ENCODE assay signal across 20 cellular contexts in genomic region chr2:20231159-20231558, GRCh38. TPM values are rescaled to one million over a fixed set of nuclear protein-coding genes. Genes with fewer than 3 reads are reported as not detected.
DNase-seq lines count a peak whose midpoint lies in the region; ATAC-seq and TF ChIP-seq lines count a peak whose summit lies in the region.
"Had no signal": no experiment of that assay in that cellular context is flagged by ENCODE, and none has a peak within 500 bp of the region (broad histone marks: within the 10 kb centered on the region; RNA-seq: fewer than 3 reads in every experiment).

No MANE protein-coding gene starts in this region.

- H3K4me1 ChIP-seq in duodenal mucosa (ENCODE audit: control insufficient read depth in 1 of 2, insufficient read depth in 2 of 2, low read length in 2 of 2) = peaks cover 15 to 20% of the 10 kb centered on the region in 2 donors
- H3K4me1 ChIP-seq in neuronal stem cell (ENCODE audit: control insufficient read depth in 2 of 2, insufficient read depth in 1 of 2, low read depth in 1 of 2, low read length in 2 of 2) = no peaks in the 10 kb centered on the region
- H3K4me1 ChIP-seq: tibial artery had no signal

- H3K27me3 ChIP-seq in duodenal mucosa (ENCODE audit: control insufficient read depth in 1 of 2, insufficient read depth in 2 of 2, low read length in 2 of 2) = peaks cover 0 to 6% of the 10 kb centered on the region in 2 donors
- peaks cover 0 to 9% (median 0%) of the 10 kb centered on the region in 3 experiments for H3K27me3 ChIP-seq in neuronal stem cell (ENCODE audit: control insufficient read depth in 3 of 3, insufficient read depth in 3 of 3, low read depth in 1 of 3, low read length in 3 of 3)
- H3K27me3 ChIP-seq in CD4-positive, alpha-beta T cell (ENCODE audit: control insufficient read depth, insufficient read depth, low read length) = peaks cover 16% of the 10 kb centered on the region
- H3K27me3 ChIP-seq: hepatocyte had no signal

- H3K27ac ChIP-seq in duodenal mucosa (ENCODE audit: low read depth, low read length) (peak overlapping the region; percentile 61), neuronal stem cell (replicated peaks; ENCODE audit: low read length) (no peak overlapping the region)
- H3K27ac ChIP-seq in CD4-positive, alpha-beta T cell (ENCODE audit: low read depth, low read length) = no peak overlapping the region
- H3K27ac ChIP-seq: dorsolateral prefrontal cortex, hepatocyte, tibial artery had no signal

- H3K27ac Mint-ChIP-seq in natural killer cell treated with Interleukin-12 subunit alpha and Interleukin-12 subunit beta and Interleukin-15 and Interleukin-18, amount 100 ng/mL, for 72 hours = no peak overlapping the region
- H3K27ac Mint-ChIP-seq in natural killer cell = no peak overlapping the region
- H3K27ac Mint-ChIP-seq in CD4-positive, alpha-beta T cell = no peak overlapping the region
- H3K27ac Mint-ChIP-seq: activated naive CD8-positive, alpha-beta T cell treated with anti-CD3 and anti-CD28 coated beads for 36 hours; activated T-cell treated with anti-CD3 and anti-CD28 coated beads, Interleukin-2, amount 50 U/mL, for 72 hours; CD8-positive, alpha-beta T cell had no signal

- H2AFZ ChIP-seq in neuronal stem cell (ENCODE audit: low read length) = peak overlapping the region; percentile 36
- H2AFZ ChIP-seq: hepatocyte had no signal

- TF ChIP-seq CTCF in natural killer cell (IDR thresholded peaks at IDR 0.05) (no peak), GM10248 (IDR thresholded peaks at IDR 0.05; ENCODE audit: control extremely low read depth, extremely low read depth, low read depth, missing control alignments) (no peak)
- TF ChIP-seq CTCF in CD4-positive, alpha-beta T cell (IDR thresholded peaks at IDR 0.05) = no peak

- H3K9ac ChIP-seq in duodenal mucosa (ENCODE audit: low read depth in 1 of 2, low read length in 2 of 2) = peak overlapping the region in 1 of 2 donors; percentile 43
- no peak overlapping the region for H3K9ac ChIP-seq in neuronal stem cell (ENCODE audit: low read depth, low read length, poor library complexity)

- no peak overlapping the region for H3K18ac ChIP-seq in neuronal stem cell (ENCODE audit: low read length)

- no peak overlapping the region for H3K14ac ChIP-seq in neuronal stem cell (ENCODE audit: low read length)

- H4K91ac ChIP-seq in neuronal stem cell (ENCODE audit: low read depth, low read length, poor library complexity) = no peak overlapping the region

- H3K9me3 ChIP-seq in duodenal mucosa (ENCODE audit: control insufficient read depth in 1 of 2, low read length in 2 of 2) (no peaks in the 10 kb centered on the region), neuronal stem cell (replicated peaks in 1 of 2; ENCODE audit: control insufficient read depth in 2 of 2, insufficient read depth in 1 of 2, low read depth in 1 of 2, low read length in 2 of 2) (no peaks in the 10 kb centered on the region)
- H3K9me3 ChIP-seq in CD4-positive, alpha-beta T cell (ENCODE audit: control insufficient read depth, low read length) = no peaks in the 10 kb centered on the region
- H3K9me3 ChIP-seq: mucosa of descending colon, tibial artery had no signal

- no peaks in the 10 kb centered on the region for H3K36me3 ChIP-seq in duodenal mucosa (ENCODE audit: control insufficient read depth in 1 of 2, insufficient read depth in 2 of 2, low read length in 2 of 2)
- H3K36me3 ChIP-seq in neuronal stem cell (replicated peaks in 1 of 2; ENCODE audit: control insufficient read depth in 2 of 2, insufficient read depth in 2 of 2, low read length in 2 of 2) = no peaks in the 10 kb centered on the region
- H3K36me3 ChIP-seq: tibial artery had no signal

- H3K4me2 ChIP-seq in neuronal stem cell (ENCODE audit: insufficient read depth, low read length, poor library complexity, severe bottlenecking) = no peak overlapping the region
- H3K4me2 ChIP-seq: hepatocyte had no signal

- no peak overlapping the region for H2BK120ac ChIP-seq in neuronal stem cell (ENCODE audit: low read depth, low read length)

- H3K27me3 Mint-ChIP-seq in natural killer cell treated with Interleukin-12 subunit alpha and Interleukin-12 subunit beta and Interleukin-15 and Interleukin-18, amount 100 ng/mL, for 72 hours = peaks cover 22 to 23% of the 10 kb centered on the region in 2 donors
- H3K27me3 Mint-ChIP-seq in natural killer cell (ENCODE audit: low read depth in 2 of 2) = peaks cover 20 to 31% of the 10 kb centered on the region in 2 donors
- peaks cover 44% of the 10 kb centered on the region for H3K27me3 Mint-ChIP-seq in CD4-positive, alpha-beta T cell

- H3K79me1 ChIP-seq in neuronal stem cell (ENCODE audit: low read depth, low read length) = no peaks in the 10 kb centered on the region

- H3K4me1 Mint-ChIP-seq in natural killer cell treated with Interleukin-12 subunit alpha and Interleukin-12 subunit beta and Interleukin-15 and Interleukin-18, amount 100 ng/mL, for 72 hours (ENCODE audit: low read depth in 2 of 2) = no peaks in the 10 kb centered on the region
- H3K4me1 Mint-ChIP-seq in natural killer cell = no peaks in the 10 kb centered on the region
- H3K4me1 Mint-ChIP-seq in CD4-positive, alpha-beta T cell (ENCODE audit: low read depth) = no peaks in the 10 kb centered on the region
- H3K4me1 Mint-ChIP-seq: activated naive CD8-positive, alpha-beta T cell treated with anti-CD3 and anti-CD28 coated beads for 36 hours had no signal

- H4K8ac ChIP-seq in neuronal stem cell (ENCODE audit: low read depth, low read length) = no peak overlapping the region

- H3K4ac ChIP-seq in neuronal stem cell (ENCODE audit: low read length) = no peak overlapping the region

- H2AK5ac ChIP-seq in neuronal stem cell (ENCODE audit: low read depth, low read length) = no peak overlapping the region

- no peaks in the 10 kb centered on the region for H3K9me3 Mint-ChIP-seq in natural killer cell treated with Interleukin-12 subunit alpha and Interleukin-12 subunit beta and Interleukin-15 and Interleukin-18, amount 100 ng/mL, for 72 hours
- no peaks in the 10 kb centered on the region for H3K9me3 Mint-ChIP-seq in natural killer cell
- H3K9me3 Mint-ChIP-seq in CD4-positive, alpha-beta T cell = no peaks in the 10 kb centered on the region
- H3K9me3 Mint-ChIP-seq: activated naive CD8-positive, alpha-beta T cell treated with anti-CD3 and anti-CD28 coated beads for 36 hours; activated T-cell treated with anti-CD3 and anti-CD28 coated beads, Interleukin-2, amount 50 U/mL, for 72 hours; CD8-positive, alpha-beta T cell had no signal

- peak; percentile 14 to 25 for ATAC-seq in natural killer cell treated with Interleukin-12 subunit alpha and Interleukin-12 subunit beta and Interleukin-15 and Interleukin-18, amount 100 ng/mL, for 72 hours
- ATAC-seq in natural killer cell = no peak
- ATAC-seq in CD4-positive, alpha-beta T cell (ENCODE audit: poor library complexity) = no peak
- ATAC-seq: CD8-positive, alpha-beta T cell; Right ventricle myocardium inferior; sciatic nerve had no signal

- H3K4me3 ChIP-seq in duodenal mucosa (ENCODE audit: low read depth in 1 of 2, low read length in 2 of 2) (peak overlapping the region in 1 of 2 donors; percentile 16), neuronal stem cell (ENCODE audit: low read length in 2 of 2) (no peak overlapping the region)
- H3K4me3 ChIP-seq: dorsolateral prefrontal cortex, hepatocyte, mucosa of descending colon, tibial artery had no signal

- no CpG with 5 or more reads among the region's 6 CpGs for WGBS in neuronal stem cell (ENCODE audit: extremely low coverage in 2 of 2, insufficient read length in 2 of 2, insufficient replicate concordance in 1 of 2), 2 donors

- H3K4me3 Mint-ChIP-seq in natural killer cell treated with Interleukin-12 subunit alpha and Interleukin-12 subunit beta and Interleukin-15 and Interleukin-18, amount 100 ng/mL, for 72 hours = no peak overlapping the region
- H3K4me3 Mint-ChIP-seq in natural killer cell = no peak overlapping the region
- H3K4me3 Mint-ChIP-seq in CD4-positive, alpha-beta T cell = no peak overlapping the region
- H3K4me3 Mint-ChIP-seq: activated naive CD8-positive, alpha-beta T cell treated with anti-CD3 and anti-CD28 coated beads for 36 hours; activated T-cell treated with anti-CD3 and anti-CD28 coated beads, Interleukin-2, amount 50 U/mL, for 72 hours; CD8-positive, alpha-beta T cell had no signal

- no peak overlapping the region for H2BK15ac ChIP-seq in neuronal stem cell (ENCODE audit: low read length)

- DNase-seq in natural killer cell treated with Interleukin-12 subunit alpha and Interleukin-12 subunit beta and Interleukin-15 and Interleukin-18, amount 100 ng/mL, for 72 hours (ENCODE audit: low spot score) = no peak
- DNase-seq in natural killer cell = no peak
- no peak for DNase-seq in neuronal stem cell (ENCODE audit: low spot score)
- DNase-seq in HPDE6-E6E7 (ENCODE audit: extremely low spot score) = no peak
- DNase-seq in KG1 (lab: John Stamatoyannopoulos, UW) = no peak
- no peak for DNase-seq in GM10248 (ENCODE audit: extremely low spot score)
- no peak for DNase-seq in CD4-positive, alpha-beta T cell
- DNase-seq: activated naive CD8-positive, alpha-beta T cell treated with anti-CD3 and anti-CD28 coated beads for 36 hours; activated T-cell treated with anti-CD3 and anti-CD28 coated beads, Interleukin-2, amount 50 U/mL, for 72 hours; NCI-H2171; NCI-H82; occipital lobe had no signal

- no peak overlapping the region for H2BK5ac ChIP-seq in neuronal stem cell (ENCODE audit: low read length)

- H3K36me3 Mint-ChIP-seq in natural killer cell treated with Interleukin-12 subunit alpha and Interleukin-12 subunit beta and Interleukin-15 and Interleukin-18, amount 100 ng/mL, for 72 hours = no peaks in the 10 kb centered on the region
- H3K36me3 Mint-ChIP-seq in natural killer cell = no peaks in the 10 kb centered on the region
- no peaks in the 10 kb centered on the region for H3K36me3 Mint-ChIP-seq in CD4-positive, alpha-beta T cell (ENCODE audit: low read depth)
- H3K36me3 Mint-ChIP-seq: activated naive CD8-positive, alpha-beta T cell treated with anti-CD3 and anti-CD28 coated beads for 36 hours; CD8-positive, alpha-beta T cell had no signal

- intact Hi-C loops in natural killer cell (cut with micrococcal nuclease) = no loop called here
- intact Hi-C loops in CD4-positive, alpha-beta T cell (cut with DNase I, micrococcal nuclease) = no loop called here

- H3K23ac ChIP-seq in neuronal stem cell (ENCODE audit: low read depth, low read length, poor library complexity) = no peak overlapping the region

- POLR2A ChIA-PET in GM10248 (lab: Yijun Ruan, JAX) = no interaction called here
- POLR2A ChIA-PET in CD4-positive, alpha-beta T cell (lab: Charles Lee) = no interaction called here

- CTCF ChIA-PET in GM10248 (lab: Yijun Ruan, JAX) = interaction anchor here (0.9 to 4.9 kb wide), 3 partner anchors 12 to 215 kb away, joined by 3 to 29 read pairs (median 5); no protein-coding TSS in a partner anchor
- CTCF ChIA-PET in CD4-positive, alpha-beta T cell (lab: Charles Lee) = no interaction called here

- no peak overlapping the region for H2BK12ac ChIP-seq in neuronal stem cell (ENCODE audit: low read length)

RNA-seq across cellular contexts. Expression of gene SDC1, which starts 6.2 kb away (rescaled TPM):
- total RNA-seq in natural killer cell treated with Interleukin-12 subunit alpha and Interleukin-12 subunit beta and Interleukin-15 and Interleukin-18, amount 100 ng/mL, for 72 hours = not detected
- total RNA-seq in natural killer cell = under 1 TPM in 1 of 3 donors, not detected in 2; 0.63 TPM
- 45.3 TPM for polyA plus RNA-seq in neuronal stem cell (2013, experiment 1 of 2)
- polyA plus RNA-seq in neuronal stem cell (2013, experiment 2 of 2) = 48.1 TPM
- total RNA-seq in CD4-positive, alpha-beta T cell = not detected
- total RNA-seq: CD8-positive, alpha-beta T cell had no signal

Comparison
In these comparisons a context has a peak if more than half of its experiments do, and no peak if none do; other contexts are left out.
1. ATAC-seq: peak in natural killer cell treated with Interleukin-12 subunit alpha and Interleukin-12 subunit beta and Interleukin-15 and Interleukin-18, amount 100 ng/mL, for 72 hours (2 of 2); none in natural killer cell (0 of 3) and CD4-positive, alpha-beta T cell (single experiment).